In the genomic region with DNA sequence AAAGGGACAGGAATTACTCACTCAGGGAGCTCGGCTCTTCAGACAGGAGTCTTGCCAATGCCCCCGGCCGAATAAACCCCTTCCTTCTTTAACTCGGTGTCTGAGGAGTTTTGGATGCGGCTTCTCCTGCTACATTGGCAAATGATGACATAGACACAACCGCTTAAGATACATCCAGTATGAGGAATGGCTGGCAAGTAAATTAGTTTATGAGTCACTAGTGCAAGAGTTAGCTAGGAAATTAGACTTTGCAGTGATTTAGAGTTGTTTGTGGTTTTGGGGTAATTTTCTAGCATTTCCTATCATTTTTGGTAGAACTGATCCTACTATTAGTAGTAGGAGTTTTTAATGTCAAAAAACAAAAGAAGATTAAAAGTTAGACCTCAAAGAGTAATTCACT, we compare ENCODE assay signal across 1 cellular context.
TF ChIP-seq lines count a peak whose summit lies in the region.

No MANE protein-coding gene starts in this region.

TF ChIP-seq in GM23338, 12 proteins besides CTCF, POLR2A, EP300 and RAD21 (continued from another document):
- TF ChIP-seq, protein P1, sequence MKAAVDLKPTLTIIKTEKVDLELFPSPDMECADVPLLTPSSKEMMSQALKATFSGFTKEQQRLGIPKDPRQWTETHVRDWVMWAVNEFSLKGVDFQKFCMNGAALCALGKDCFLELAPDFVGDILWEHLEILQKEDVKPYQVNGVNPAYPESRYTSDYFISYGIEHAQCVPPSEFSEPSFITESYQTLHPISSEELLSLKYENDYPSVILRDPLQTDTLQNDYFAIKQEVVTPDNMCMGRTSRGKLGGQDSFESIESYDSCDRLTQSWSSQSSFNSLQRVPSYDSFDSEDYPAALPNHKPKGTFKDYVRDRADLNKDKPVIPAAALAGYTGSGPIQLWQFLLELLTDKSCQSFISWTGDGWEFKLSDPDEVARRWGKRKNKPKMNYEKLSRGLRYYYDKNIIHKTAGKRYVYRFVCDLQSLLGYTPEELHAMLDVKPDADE (IDR thresholded peaks at IDR 0.05): no peak
- TF ChIP-seq STAT1 (IDR thresholded peaks at IDR 0.05; ENCODE audit: unreplicated experiment): no peak
TF ChIP-seq in GM23338: peak in this region for 0.
